12 cellular contexts compared by ENCODE assay signal in genomic region chr11:126433989-126434949, GRCh38.
"Had no signal": no experiment of that assay in that cellular context is flagged by ENCODE, and none has a peak within 500 bp of the region (broad histone marks: within the 10 kb centered on the region; RNA-seq: fewer than 3 reads in every experiment).

No MANE protein-coding gene starts in this region.

- H3K79me2 ChIP-seq: hepatocyte had no signal

- DNase-seq: activated CD4-positive, CD25-positive, alpha-beta regulatory T cell treated with anti-CD3 and anti-CD28 coated beads, Interleukin-2, amount 50 U/mL, for 72 hours; activated naive CD4-positive, alpha-beta T cell treated with anti-CD3 and anti-CD28 coated beads for 36 hours; colonic mucosa; sigmoid colon; stimulated activated CD4-positive, alpha-beta T cell treated with anti-CD3 and anti-CD28 coated beads, Interleukin-1b, Interleukin-23, amount 100 ng/mL, for 48 hours; SW 1271; thyroid gland had no signal

- H3K27ac Mint-ChIP-seq: activated naive CD4-positive, alpha-beta T cell treated with anti-CD3 and anti-CD28 coated beads for 36 hours; activated T-helper 1 cell treated with anti-CD3 and anti-CD28 coated beads, Interleukin-12 subunit alpha, Interleukin-12 subunit beta, Interleukin-2, Interleukin-4 antibody, amounts not matched to agents 30 ng/mL and 10 ng/mL and 1 ng/mL, durations not matched to agents 14 hours and 24 hours and 36 hours had no signal

- H3K4me2 ChIP-seq: hepatocyte had no signal

- H3K27me3 ChIP-seq: cardiac muscle cell, colonic mucosa, esophagus muscularis mucosa, hepatocyte, sigmoid colon, thyroid gland had no signal

- H3K27ac ChIP-seq: cardiac muscle cell, colonic mucosa, hepatocyte, sigmoid colon, thyroid gland had no signal

- H3K36me3 ChIP-seq: cardiac muscle cell, colonic mucosa, esophagus muscularis mucosa, sigmoid colon, thyroid gland had no signal

- H3K4me3 Mint-ChIP-seq: activated naive CD4-positive, alpha-beta T cell treated with anti-CD3 and anti-CD28 coated beads for 36 hours; activated T-helper 1 cell treated with anti-CD3 and anti-CD28 coated beads, Interleukin-12 subunit alpha, Interleukin-12 subunit beta, Interleukin-2, Interleukin-4 antibody, amounts not matched to agents 30 ng/mL and 10 ng/mL and 1 ng/mL, durations not matched to agents 14 hours and 24 hours and 36 hours had no signal

- H3K9me3 Mint-ChIP-seq: activated naive CD4-positive, alpha-beta T cell treated with anti-CD3 and anti-CD28 coated beads for 36 hours; activated T-helper 1 cell treated with anti-CD3 and anti-CD28 coated beads, Interleukin-12 subunit alpha, Interleukin-12 subunit beta, Interleukin-2, Interleukin-4 antibody, amounts not matched to agents 30 ng/mL and 10 ng/mL and 1 ng/mL, durations not matched to agents 14 hours and 24 hours and 36 hours; nephron had no signal

- H3K9me3 ChIP-seq: colonic mucosa, esophagus muscularis mucosa, sigmoid colon, thyroid gland had no signal

- H3K4me3 ChIP-seq: cardiac muscle cell, colonic mucosa, esophagus muscularis mucosa, hepatocyte, sigmoid colon, thyroid gland had no signal
